In genomic region chr4:53346920-53347852, GRCh38 we compare ENCODE assay signal across 1 cellular context.
TF ChIP-seq lines count a peak whose summit lies in the region.

No MANE protein-coding gene starts in this region.

TF ChIP-seq in SK-N-SH, 30 proteins besides CTCF, POLR2A, EP300 and RAD21 (continued from another document):
- TF ChIP-seq REST (IDR thresholded peaks at IDR 0.05; ENCODE audit: low read depth, low read length) (0 out of 2 replicates have a peak, but pooled peaks have one; percentile 21), PBX3 (IDR thresholded peaks at IDR 0.05) (peak; percentile 81)
